1 cellular context compared by ENCODE assay signal in genomic region chr17:80738987-80739730, GRCh38.
TF ChIP-seq lines count a peak whose summit lies in the region.

No MANE protein-coding gene starts in this region.

TF ChIP-seq in GM23338, 12 proteins besides CTCF, POLR2A, EP300 and RAD21:
- TF ChIP-seq ZNF462 (CRISPR knock-in tag; IDR thresholded peaks at IDR 0.05) (no peak), EZH2phosphoT487 (IDR thresholded peaks at IDR 0.05; ENCODE audit: unreplicated experiment) (no peak), EZH2 (IDR thresholded peaks at IDR 0.05; ENCODE audit: low read depth, unreplicated experiment) (no peak), CREB1 (CRISPR knock-in tag; IDR thresholded peaks at IDR 0.05; ENCODE audit: low read depth) (no peak), STAT1 (IDR thresholded peaks at IDR 0.05; ENCODE audit: unreplicated experiment) (no peak), ZNF114 (CRISPR knock-in tag; IDR thresholded peaks at IDR 0.05) (no peak), NANOG (IDR thresholded peaks at IDR 0.05; ENCODE audit: borderline replicate concordance) (no peak), POLR2AphosphoS5 (IDR thresholded peaks at IDR 0.05; ENCODE audit: low read depth) (no peak), ZNF331 (CRISPR knock-in tag; IDR thresholded peaks at IDR 0.05; ENCODE audit: low read depth) (no peak), JUNB (IDR thresholded peaks at IDR 0.05; ENCODE audit: unreplicated experiment) (no peak)
- TF ChIP-seq, protein P1, sequence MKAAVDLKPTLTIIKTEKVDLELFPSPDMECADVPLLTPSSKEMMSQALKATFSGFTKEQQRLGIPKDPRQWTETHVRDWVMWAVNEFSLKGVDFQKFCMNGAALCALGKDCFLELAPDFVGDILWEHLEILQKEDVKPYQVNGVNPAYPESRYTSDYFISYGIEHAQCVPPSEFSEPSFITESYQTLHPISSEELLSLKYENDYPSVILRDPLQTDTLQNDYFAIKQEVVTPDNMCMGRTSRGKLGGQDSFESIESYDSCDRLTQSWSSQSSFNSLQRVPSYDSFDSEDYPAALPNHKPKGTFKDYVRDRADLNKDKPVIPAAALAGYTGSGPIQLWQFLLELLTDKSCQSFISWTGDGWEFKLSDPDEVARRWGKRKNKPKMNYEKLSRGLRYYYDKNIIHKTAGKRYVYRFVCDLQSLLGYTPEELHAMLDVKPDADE (IDR thresholded peaks at IDR 0.05), result no peak
- TF ChIP-seq, protein P2, sequence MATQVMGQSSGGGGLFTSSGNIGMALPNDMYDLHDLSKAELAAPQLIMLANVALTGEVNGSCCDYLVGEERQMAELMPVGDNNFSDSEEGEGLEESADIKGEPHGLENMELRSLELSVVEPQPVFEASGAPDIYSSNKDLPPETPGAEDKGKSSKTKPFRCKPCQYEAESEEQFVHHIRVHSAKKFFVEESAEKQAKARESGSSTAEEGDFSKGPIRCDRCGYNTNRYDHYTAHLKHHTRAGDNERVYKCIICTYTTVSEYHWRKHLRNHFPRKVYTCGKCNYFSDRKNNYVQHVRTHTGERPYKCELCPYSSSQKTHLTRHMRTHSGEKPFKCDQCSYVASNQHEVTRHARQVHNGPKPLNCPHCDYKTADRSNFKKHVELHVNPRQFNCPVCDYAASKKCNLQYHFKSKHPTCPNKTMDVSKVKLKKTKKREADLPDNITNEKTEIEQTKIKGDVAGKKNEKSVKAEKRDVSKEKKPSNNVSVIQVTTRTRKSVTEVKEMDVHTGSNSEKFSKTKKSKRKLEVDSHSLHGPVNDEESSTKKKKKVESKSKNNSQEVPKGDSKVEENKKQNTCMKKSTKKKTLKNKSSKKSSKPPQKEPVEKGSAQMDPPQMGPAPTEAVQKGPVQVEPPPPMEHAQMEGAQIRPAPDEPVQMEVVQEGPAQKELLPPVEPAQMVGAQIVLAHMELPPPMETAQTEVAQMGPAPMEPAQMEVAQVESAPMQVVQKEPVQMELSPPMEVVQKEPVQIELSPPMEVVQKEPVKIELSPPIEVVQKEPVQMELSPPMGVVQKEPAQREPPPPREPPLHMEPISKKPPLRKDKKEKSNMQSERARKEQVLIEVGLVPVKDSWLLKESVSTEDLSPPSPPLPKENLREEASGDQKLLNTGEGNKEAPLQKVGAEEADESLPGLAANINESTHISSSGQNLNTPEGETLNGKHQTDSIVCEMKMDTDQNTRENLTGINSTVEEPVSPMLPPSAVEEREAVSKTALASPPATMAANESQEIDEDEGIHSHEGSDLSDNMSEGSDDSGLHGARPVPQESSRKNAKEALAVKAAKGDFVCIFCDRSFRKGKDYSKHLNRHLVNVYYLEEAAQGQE (IDR thresholded peaks at IDR 0.05; ENCODE audit: unreplicated experiment), result no peak
TF ChIP-seq in GM23338: peak in this region for 0.
